38 cellular contexts compared by ENCODE assay signal in the genomic region with DNA sequence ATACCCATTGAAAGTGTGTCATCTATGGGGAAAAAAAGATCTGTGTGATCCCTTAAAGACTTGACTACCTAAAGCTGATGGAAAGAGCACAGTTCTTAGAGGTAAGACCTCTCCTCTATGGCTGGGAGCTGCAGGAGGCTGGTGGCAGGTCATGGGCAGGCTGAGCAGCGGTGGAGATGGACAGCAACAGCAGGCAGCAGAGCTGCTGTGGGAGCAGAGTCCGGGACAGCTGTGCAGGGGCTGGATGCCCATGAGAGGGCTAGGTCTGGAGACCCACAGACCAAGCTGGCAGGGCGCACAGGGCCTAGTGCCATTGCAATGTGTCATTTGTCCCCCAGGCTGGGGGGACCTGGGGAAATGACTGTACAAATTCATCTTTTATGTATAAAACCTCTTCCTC. TPM values are rescaled to one million over a fixed set of nuclear protein-coding genes. Genes with fewer than 3 reads are reported as not detected.
"Had no signal": no experiment of that assay in that cellular context is flagged by ENCODE, and none has a peak within 500 bp of the region (broad histone marks: within the 10 kb centered on the region; RNA-seq: fewer than 3 reads in every experiment).

No MANE protein-coding gene starts in this region.

- H3K4me3 ChIP-seq: SK-N-MC had no signal

- H3K27ac Mint-ChIP-seq: activated CD8-positive, alpha-beta T cell treated with anti-CD3 and anti-CD28 coated beads for 36 hours; activated naive CD8-positive, alpha-beta T cell treated with anti-CD3 and anti-CD28 coated beads for 36 hours; activated T-cell treated with anti-CD3 and anti-CD28 coated beads, Interleukin-2, amount 50 U/mL, for 72 hours; activated T-helper 17 cell treated with anti-CD3 and anti-CD28 coated beads, Interleukin-2, amount 50 U/mL, for 72 hours; T-cell; T-helper 17 cell had no signal

- H3K36me3 ChIP-seq: brain microvascular endothelial cell, WERI-Rb-1 had no signal

- FAIRE-seq: RCC 7860 had no signal

- H3K27me3 ChIP-seq: brain microvascular endothelial cell had no signal

- H3K27ac ChIP-seq: brain microvascular endothelial cell, SK-N-MC, WERI-Rb-1 had no signal

- H3K4me3 Mint-ChIP-seq: activated CD8-positive, alpha-beta T cell treated with anti-CD3 and anti-CD28 coated beads for 36 hours; activated naive CD8-positive, alpha-beta T cell treated with anti-CD3 and anti-CD28 coated beads for 36 hours; activated T-cell treated with anti-CD3 and anti-CD28 coated beads, Interleukin-2, amount 50 U/mL, for 72 hours; activated T-helper 17 cell treated with anti-CD3 and anti-CD28 coated beads, Interleukin-2, amount 50 U/mL, for 72 hours; T-cell; T-helper 17 cell had no signal

- DNase-seq: activated CD4-positive, alpha-beta T cell treated with anti-CD3 and anti-CD28 coated beads for 1 hour; activated CD4-positive, alpha-beta T cell treated with anti-CD3 and anti-CD28 coated beads for 48 hours; activated CD4-positive, CD25-positive, alpha-beta regulatory T cell; activated CD8-positive, alpha-beta T cell treated with anti-CD3 and anti-CD28 coated beads for 36 hours; activated effector memory CD4-positive, alpha-beta T cell treated with anti-CD3 and anti-CD28 coated beads, Interleukin-2, amount 50 U/mL, for 16 hours; activated naive CD4-positive, alpha-beta T cell; activated naive CD4-positive, alpha-beta T cell treated with anti-CD3 and anti-CD28 coated beads, Interleukin-2, amount 50 U/mL, for 16 hours; activated naive CD8-positive, alpha-beta T cell treated with anti-CD3 and anti-CD28 coated beads for 36 hours; activated T-cell treated with anti-CD3 and anti-CD28 coated beads, Interleukin-2, amount 50 U/mL, for 1 hour; activated T-cell treated with anti-CD3 and anti-CD28 coated beads, Interleukin-2, amount 50 U/mL, for 72 hours; amniotic stem cell; aorta; brain microvascular endothelial cell; central memory CD4-positive, alpha-beta T cell; Kasumi-1; MM.1S; MV-4-11; NCI-H1092; NCI-H1436 treated with DMSO at 0.1 percent for 48 hours; NCI-H1694 treated with DMSO at 0.1 percent for 48 hours; NCI-H2029; NCI-H2107; NCI-H2171; NCI-H510A; NCI-H526; NCI-H748 treated with DMSO at 0.1 percent for 48 hours; NK-92 treated with Interleukin-12 subunit alpha and Interleukin-12 subunit beta, amount 100 ng/mL, for 24 hours; PC-3; Right ventricle myocardium superior; T-cell; T-helper 17 cell; T-helper 9 cell; WERI-Rb-1 had no signal

- H3K27me3 Mint-ChIP-seq: activated CD8-positive, alpha-beta T cell treated with anti-CD3 and anti-CD28 coated beads for 36 hours; activated naive CD8-positive, alpha-beta T cell treated with anti-CD3 and anti-CD28 coated beads for 36 hours; activated T-helper 17 cell treated with anti-CD3 and anti-CD28 coated beads, Interleukin-2, amount 50 U/mL, for 72 hours; T-cell; T-helper 17 cell had no signal

- H3K9me3 Mint-ChIP-seq: activated T-helper 17 cell treated with anti-CD3 and anti-CD28 coated beads, Interleukin-2, amount 50 U/mL, for 72 hours had no signal

- ATAC-seq: activated CD8-positive, alpha-beta T cell treated with anti-CD3 and anti-CD28 coated beads for 36 hours; activated T-cell treated with anti-CD3 and anti-CD28 coated beads, Interleukin-2, amount 50 U/mL, for 72 hours; activated T-helper 17 cell treated with anti-CD3 and anti-CD28 coated beads, Interleukin-2, amount 50 U/mL, for 72 hours; PC-3; T-cell; T-helper 17 cell had no signal

RNA-seq across cellular contexts. Expression of a gene that starts 21.2 kb away (rescaled TPM):
- total RNA-seq: activated CD8-positive, alpha-beta memory T cell treated with anti-CD3 and anti-CD28 coated beads for 36 hours; activated CD8-positive, alpha-beta T cell treated with anti-CD3 and anti-CD28 coated beads for 36 hours; activated naive CD8-positive, alpha-beta T cell treated with anti-CD3 and anti-CD28 coated beads for 36 hours; activated T-cell treated with anti-CD3 and anti-CD28 coated beads, Interleukin-2, amount 50 U/mL, for 72 hours; activated T-helper 17 cell treated with anti-CD3 and anti-CD28 coated beads, Interleukin-2, amount 50 U/mL, for 72 hours; cerebellum; PC-3; Right ventricle myocardium superior had no signal
- polyA plus RNA-seq: aorta had no signal

RNA-seq across cellular contexts. Expression of a gene that starts 55.6 kb away (rescaled TPM):
- total RNA-seq: activated CD8-positive, alpha-beta memory T cell treated with anti-CD3 and anti-CD28 coated beads for 36 hours; activated CD8-positive, alpha-beta T cell treated with anti-CD3 and anti-CD28 coated beads for 36 hours; activated naive CD8-positive, alpha-beta T cell treated with anti-CD3 and anti-CD28 coated beads for 36 hours; activated T-cell treated with anti-CD3 and anti-CD28 coated beads, Interleukin-2, amount 50 U/mL, for 72 hours; activated T-helper 17 cell treated with anti-CD3 and anti-CD28 coated beads, Interleukin-2, amount 50 U/mL, for 72 hours; cerebellum; PC-3; Right ventricle myocardium superior had no signal
- polyA plus RNA-seq: aorta had no signal
